ENCODE assay signal across 9 cellular contexts in the genomic region with DNA sequence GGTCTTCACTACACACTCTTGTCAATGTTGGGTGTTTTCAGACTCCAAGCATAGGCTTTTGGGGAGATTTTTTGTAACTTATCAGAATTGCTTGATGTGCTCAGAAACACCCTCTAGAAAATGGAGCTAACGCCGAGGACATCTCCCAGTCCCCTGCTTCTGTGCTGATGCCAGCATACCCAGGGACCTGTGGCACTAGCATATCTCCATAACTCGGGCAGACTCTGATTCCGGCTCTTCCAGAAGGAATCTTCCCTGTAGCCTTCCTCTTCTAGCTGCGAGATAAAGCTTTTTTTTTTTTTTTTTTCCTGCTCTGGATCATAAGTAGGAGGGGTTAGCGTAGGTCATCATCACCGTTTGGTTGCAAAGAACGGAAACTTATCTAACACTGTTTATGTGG.
"Had no signal": no experiment of that assay in that cellular context is flagged by ENCODE, and none has a peak within 500 bp of the region (broad histone marks: within the 10 kb centered on the region; RNA-seq: fewer than 3 reads in every experiment).

No MANE protein-coding gene starts in this region.

- H3K4me1 Mint-ChIP-seq: GM23338, IgD-negative memory B cell had no signal

- H3K4me2 ChIP-seq: GM23338, KMS-11 had no signal

- ATAC-seq: GM23338, HCT116, HepG2 had no signal

- H2AFZ ChIP-seq: GM23338 had no signal

- DNase-seq: HFFc6, KBM-7 had no signal

- H3K9ac ChIP-seq: KMS-11 had no signal

- H3K27me3 Mint-ChIP-seq: IgD-negative memory B cell had no signal

- H3K4me1 ChIP-seq: HAP-1 had no signal

- H3K27ac ChIP-seq: HL-60, KMS-11 had no signal

- H3K9me3 ChIP-seq: HAP-1 had no signal

- H3K27ac Mint-ChIP-seq: GM23338, HFFc6, IgD-negative memory B cell had no signal

- H3K4me3 Mint-ChIP-seq: GM23338, HFFc6 had no signal
